Comparison of ENCODE assay signal across 8 cellular contexts in genomic region chr15:33234019-33234418, GRCh38. TPM values are rescaled to one million over a fixed set of nuclear protein-coding genes. Genes with fewer than 3 reads are reported as not detected.
A peak's percentile ranks its signal among the peaks of the same experiment; 100 is the strongest.
DNase-seq lines count a peak whose midpoint lies in the region; ATAC-seq and TF ChIP-seq lines count a peak whose summit lies in the region.

No MANE protein-coding gene starts in this region.

- H3K9me3 ChIP-seq in heart right ventricle (no peaks in the 10 kb centered on the region), right cardiac atrium (ENCODE audit: control insufficient read depth, low read length) (no peaks in the 10 kb centered on the region), OCI-LY1 (ENCODE audit: low read length) (no peaks in the 10 kb centered on the region)

- H2AFZ ChIP-seq in OCI-LY1 (ENCODE audit: low read length), result no peak overlapping the region

- no peaks in the 10 kb centered on the region for H3K9me2 ChIP-seq in OCI-LY1 (ENCODE audit: low read depth, low read length)

- H3K4me1 ChIP-seq in heart right ventricle, result no peaks in the 10 kb centered on the region
- no peaks in the 10 kb centered on the region for H3K4me1 ChIP-seq in right cardiac atrium (ENCODE audit: control insufficient read depth, insufficient read depth, low read length)
- H3K4me1 ChIP-seq in OCI-LY1 (ENCODE audit: insufficient read depth, low read length, severe bottlenecking), result no peaks in the 10 kb centered on the region

- H3K27ac ChIP-seq in heart right ventricle, result no peak overlapping the region
- H3K27ac ChIP-seq in right cardiac atrium (ENCODE audit: low read length), result no peak overlapping the region
- H3K27ac ChIP-seq in OCI-LY1 (ENCODE audit: low read depth, low read length, poor library complexity, severe bottlenecking), result no peak overlapping the region

- H3K4me3 ChIP-seq in heart right ventricle (no peak overlapping the region), right cardiac atrium (ENCODE audit: low read length) (no peak overlapping the region), OCI-LY1 (ENCODE audit: low read depth, low read length, poor library complexity, severe bottlenecking) (no peak overlapping the region), epithelial cell of proximal tubule (ENCODE audit: low read depth, low read length) (no peak overlapping the region)

- no peak overlapping the region for H3K9ac ChIP-seq in OCI-LY1 (ENCODE audit: low read length)

- DNase-seq in heart right ventricle, result no peak
- no peak for DNase-seq in right cardiac atrium
- peak; percentile 33 for DNase-seq in epithelial cell of proximal tubule (ENCODE audit: low read depth)
- peak; percentile 35 for DNase-seq in retina
- no peak for DNase-seq in ureter (ENCODE audit: low spot score)

- WGBS in heart right ventricle, 2 donors, result 42 to 62% methylated on average over 4 of the region's 4 CpGs
- 33% methylated on average over 4 of the region's 4 CpGs for WGBS in right cardiac atrium

- peak in 7 of 9 donors; percentile 16 to 52 (median 40) for TF ChIP-seq CTCF in heart right ventricle (IDR thresholded peaks at IDR 0.05)
- peak; percentile 39; the same call in 1 of the 2 replicates for TF ChIP-seq CTCF in OCI-LY1 (IDR thresholded peaks at IDR 0.05; ENCODE audit: low read length)
- peak; percentile 79 for TF ChIP-seq CTCF in epithelial cell of proximal tubule (conservative IDR thresholded peaks at IDR 0.05; ENCODE audit: low read depth, low read length)

- H3K27me3 ChIP-seq in heart right ventricle (peaks cover 0 to 35% (median 19%) of the 10 kb centered on the region in 7 donors), right cardiac atrium (ENCODE audit: control insufficient read depth, insufficient read depth) (no peaks in the 10 kb centered on the region), OCI-LY1 (ENCODE audit: insufficient read depth, low read length) (no peaks in the 10 kb centered on the region)

- no peaks in the 10 kb centered on the region for H4K20me1 ChIP-seq in OCI-LY1 (ENCODE audit: insufficient read depth, low read length)

- H3K79me2 ChIP-seq in OCI-LY1 (ENCODE audit: insufficient read depth, low read length), result no peaks in the 10 kb centered on the region

- ATAC-seq in heart right ventricle (peak in 1 of 8 donors; percentile 16), right cardiac atrium (no peak), GM21367 (IDR thresholded peaks at IDR 0.05; ENCODE audit: unreplicated experiment) (no peak), GM21576 (IDR thresholded peaks at IDR 0.05; ENCODE audit: unreplicated experiment) (no peak)

- H3K36me3 ChIP-seq in heart right ventricle, result no peaks in the 10 kb centered on the region
- H3K36me3 ChIP-seq in OCI-LY1 (ENCODE audit: insufficient read depth, low read length), result no peaks in the 10 kb centered on the region

- no peak overlapping the region for H3K4me2 ChIP-seq in OCI-LY1 (ENCODE audit: low read length)

- intact Hi-C loops in heart right ventricle (cut with DNase I), result loop anchor here in 5 of 10 donors (10.0 kb wide), 1 partner anchor 471 kb away; no protein-coding TSS in a partner anchor
- intact Hi-C loops in right cardiac atrium (cut with DNase I), result no loop called here

- no peaks in the 10 kb centered on the region for H3F3A ChIP-seq in OCI-LY1 (ENCODE audit: insufficient read depth, low read length)

RNA-seq across cellular contexts. Expression of gene FMN1, which starts 39.5 kb away (rescaled TPM):
- 1 to 10 TPM; 1.1 to 5.5 (median 3.5) TPM for total RNA-seq in heart right ventricle
- 1 to 10 TPM in 1 of 2 donors, under 1 TPM in 1; 0.22 to 1.4 TPM for polyA plus RNA-seq in heart right ventricle
- total RNA-seq in right cardiac atrium, result 1 to 10 TPM; 1.7 to 8.5 (median 3.5) TPM
- 0.63 TPM for polyA plus RNA-seq in right cardiac atrium
- total RNA-seq in epithelial cell of proximal tubule, result 2.7 and 4.3 TPM in 2 replicates
- total RNA-seq in ureter, result 16.1 TPM

Comparison
In these comparisons a context has a peak if more than half of its experiments do, and no peak if none do; other contexts are left out.
1. DNase-seq: peak in epithelial cell of proximal tubule (single experiment) and retina (single experiment); none in heart right ventricle (0 of 2), right cardiac atrium (0 of 3) and ureter (single experiment).
2. Peak in every context shown above with its lines, with median percentiles within 50 percentile points of each other: CTCF ChIP-seq.